Comparison of ENCODE assay signal across 11 cellular contexts in the genomic region with DNA sequence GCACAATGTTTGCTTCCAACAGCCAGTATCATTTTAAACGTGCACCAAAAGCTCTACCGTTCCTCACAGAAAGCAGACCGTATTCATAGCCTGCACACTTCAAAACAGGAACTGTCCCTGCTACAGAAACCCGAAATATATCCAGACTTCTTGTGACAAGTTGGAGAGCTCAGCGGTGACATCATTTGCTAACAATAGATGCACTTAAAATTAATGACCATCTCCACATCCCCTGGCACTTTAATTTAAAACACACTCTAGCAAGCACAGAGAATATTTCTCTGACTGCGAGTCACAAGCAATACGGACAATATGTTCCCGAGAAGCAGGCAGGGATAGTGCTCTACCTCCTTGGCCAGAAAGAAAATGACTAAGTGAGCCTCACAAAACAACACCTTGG. TPM values are rescaled to one million over a fixed set of nuclear protein-coding genes. Genes with fewer than 3 reads are reported as not detected.
DNase-seq lines count a peak whose midpoint lies in the region; ATAC-seq and TF ChIP-seq lines count a peak whose summit lies in the region.
"Had no signal": no experiment of that assay in that cellular context is flagged by ENCODE, and none has a peak within 500 bp of the region (broad histone marks: within the 10 kb centered on the region; RNA-seq: fewer than 3 reads in every experiment).

No MANE protein-coding gene starts in this region.

- peak; percentile 75 to 95 (median 86) for ATAC-seq in psoas muscle
- ATAC-seq in GM18873 (IDR thresholded peaks at IDR 0.05; ENCODE audit: low FRiP score, unreplicated experiment), result no peak

- H3K27me3 ChIP-seq in psoas muscle (ENCODE audit: insufficient read depth in 3 of 3, low read length in 2 of 3), result peaks cover 0 to 12% (median 0%) of the 10 kb centered on the region in 3 donors

- peaks cover 3% of the 10 kb centered on the region for H3K9me3 Mint-ChIP-seq in chondrocyte (ENCODE audit: low read depth)

- H3K4me3 Mint-ChIP-seq in chondrocyte (ENCODE audit: unreplicated experiment), result no peak overlapping the region
- H3K4me3 Mint-ChIP-seq: CD4-positive, CD25-positive, alpha-beta regulatory T cell had no signal

- TF ChIP-seq CTCF in chondrocyte (IDR thresholded peaks at IDR 0.05), result no peak
- no peak for TF ChIP-seq CTCF in psoas muscle (IDR thresholded peaks at IDR 0.05)
- TF ChIP-seq CTCF in GM13977 (IDR thresholded peaks at IDR 0.05; ENCODE audit: extremely low read depth, insufficient read depth, missing control alignments), result no peak

- H3K9me3 ChIP-seq in psoas muscle, result no peaks in the 10 kb centered on the region

- peaks cover 24% of the 10 kb centered on the region for H3K4me1 Mint-ChIP-seq in chondrocyte (ENCODE audit: low read depth)

- 1 to 34% (median 3%) methylated on average over 8 of the region's 8 CpGs for WGBS in psoas muscle, 3 donors

- H3K4me3 ChIP-seq in psoas muscle, result peak overlapping the region; percentile 49

- peak; percentile 3 for DNase-seq in NCI-H2196 (lab: John Stamatoyannopoulos, UW; ENCODE audit: unreplicated experiment)
- DNase-seq in NCI-H2196 treated with DMSO at 0.1 percent for 48 hours (lab: John Stamatoyannopoulos, UW; ENCODE audit: unreplicated experiment), result no peak
- DNase-seq in NCI-H345 (lab: John Stamatoyannopoulos, UW), result peak; percentile 37
- DNase-seq in chondrocyte (ENCODE audit: low spot score), result no peak
- DNase-seq in psoas muscle, result no peak
- DNase-seq in stimulated activated naive CD4-positive, alpha-beta T cell treated with Interleukin-2 at 50 U/mL for 16 hours (lab: John Stamatoyannopoulos, UW), result no peak
- no peak for DNase-seq in GM13977 (ENCODE audit: low spot score)

- H3K27me3 Mint-ChIP-seq in chondrocyte (ENCODE audit: low read depth), result no peaks in the 10 kb centered on the region

- H3K4me1 ChIP-seq in psoas muscle, result no peaks in the 10 kb centered on the region

- no peaks in the 10 kb centered on the region for H3K36me3 Mint-ChIP-seq in chondrocyte (ENCODE audit: low read depth)
- H3K36me3 Mint-ChIP-seq: CD4-positive, CD25-positive, alpha-beta regulatory T cell had no signal

- in situ Hi-C loops in GM13977 (cut with MboI; ENCODE audit: low pct_unique_long_range_greater_than_20kb, low sequenced_read_pairs, unreplicated experiment), result no loop called here

- intact Hi-C loops in psoas muscle (cut with DNase I), result loop anchor here in 1 of 2 donors (10.0 kb wide), 2 partner anchors 115 to 175 kb away; a partner anchor contains a TSS

- peak overlapping the region; percentile 82 for H3K27ac ChIP-seq in psoas muscle

- H3K27ac Mint-ChIP-seq in chondrocyte (ENCODE audit: unreplicated experiment), result peak overlapping the region; percentile 57
- H3K27ac Mint-ChIP-seq: CD4-positive, CD25-positive, alpha-beta regulatory T cell had no signal

- H3K36me3 ChIP-seq in psoas muscle (ENCODE audit: insufficient read depth in 1 of 2, low read depth in 1 of 2), result no peaks in the 10 kb centered on the region

RNA-seq across cellular contexts. Expression of a gene that starts 2.5 kb away (rescaled TPM):
- total RNA-seq in chondrocyte, result not detected in 3 replicates
- not detected for total RNA-seq in psoas muscle
- not detected for polyA plus RNA-seq in psoas muscle
- total RNA-seq: liver, SK-MEL-5 had no signal
- polyA plus RNA-seq: CD4-positive, CD25-positive, alpha-beta regulatory T cell; liver had no signal

Comparison
In these comparisons a context has a peak if more than half of its experiments do, and no peak if none do; other contexts are left out.
1. DNase-seq: peak in NCI-H2196 (single experiment) and NCI-H345 (single experiment); none in NCI-H2196 treated with DMSO at 0.1 percent for 48 hours (single experiment), chondrocyte (single experiment), psoas muscle (0 of 2), stimulated activated naive CD4-positive, alpha-beta T cell treated with Interleukin-2 at 50 U/mL for 16 hours (single experiment) and GM13977 (single experiment).